1 cellular context compared by ENCODE assay signal in the genomic region with DNA sequence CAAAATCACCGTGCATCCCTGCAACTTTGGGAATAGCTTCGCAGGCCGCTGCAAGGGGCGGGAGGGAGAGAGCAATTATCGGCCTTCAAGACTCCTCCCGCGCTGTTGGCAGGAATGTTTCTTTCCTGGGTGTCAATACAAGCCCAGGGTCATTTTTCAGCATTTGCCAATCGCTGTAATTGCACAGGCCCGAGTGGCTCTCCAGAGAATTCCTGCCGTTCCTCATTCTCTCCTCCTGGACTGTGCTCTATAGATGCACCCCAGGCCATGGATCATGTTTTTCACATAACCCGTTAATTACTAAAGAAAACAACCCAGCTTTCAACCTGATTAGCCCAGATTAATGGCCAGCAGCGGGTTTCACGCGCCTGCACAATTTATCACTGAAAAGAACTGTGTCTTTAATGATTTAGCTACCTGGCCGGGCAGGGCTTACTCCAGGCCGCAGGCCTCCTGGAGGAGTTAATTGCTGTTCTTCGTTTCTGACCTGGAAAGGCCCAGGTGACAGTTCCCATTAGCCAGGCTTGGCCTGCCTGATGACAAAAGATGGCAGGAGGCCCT.
TF ChIP-seq lines count a peak whose summit lies in the region.

No MANE protein-coding gene starts in this region.

TF ChIP-seq in SK-N-SH treated with all-trans-retinoic acid at 6 μM for 48 hours, 23 proteins besides CTCF, POLR2A, EP300 and RAD21 (continued from another document):
- TF ChIP-seq PPARA (CRISPR knock-in tag; IDR thresholded peaks at IDR 0.05; ENCODE audit: borderline replicate concordance) (no peak), CSDC2 (CRISPR knock-in tag; IDR thresholded peaks at IDR 0.05) (no peak), ARNTL (CRISPR knock-in tag; IDR thresholded peaks at IDR 0.05; ENCODE audit: borderline replicate concordance, low read depth) (no peak)
- TF ChIP-seq, protein P1, sequence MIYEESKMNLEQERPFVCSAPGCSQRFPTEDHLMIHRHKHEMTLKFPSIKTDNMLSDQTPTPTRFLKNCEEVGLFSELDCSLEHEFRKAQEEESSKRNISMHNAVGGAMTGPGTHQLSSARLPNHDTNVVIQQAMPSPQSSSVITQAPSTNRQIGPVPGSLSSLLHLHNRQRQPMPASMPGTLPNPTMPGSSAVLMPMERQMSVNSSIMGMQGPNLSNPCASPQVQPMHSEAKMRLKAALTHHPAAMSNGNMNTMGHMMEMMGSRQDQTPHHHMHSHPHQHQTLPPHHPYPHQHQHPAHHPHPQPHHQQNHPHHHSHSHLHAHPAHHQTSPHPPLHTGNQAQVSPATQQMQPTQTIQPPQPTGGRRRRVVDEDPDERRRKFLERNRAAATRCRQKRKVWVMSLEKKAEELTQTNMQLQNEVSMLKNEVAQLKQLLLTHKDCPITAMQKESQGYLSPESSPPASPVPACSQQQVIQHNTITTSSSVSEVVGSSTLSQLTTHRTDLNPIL (CRISPR knock-in tag; IDR thresholded peaks at IDR 0.05; ENCODE audit: low read depth) = no peak
